ENCODE assay signal across 1 cellular context in the genomic region with DNA sequence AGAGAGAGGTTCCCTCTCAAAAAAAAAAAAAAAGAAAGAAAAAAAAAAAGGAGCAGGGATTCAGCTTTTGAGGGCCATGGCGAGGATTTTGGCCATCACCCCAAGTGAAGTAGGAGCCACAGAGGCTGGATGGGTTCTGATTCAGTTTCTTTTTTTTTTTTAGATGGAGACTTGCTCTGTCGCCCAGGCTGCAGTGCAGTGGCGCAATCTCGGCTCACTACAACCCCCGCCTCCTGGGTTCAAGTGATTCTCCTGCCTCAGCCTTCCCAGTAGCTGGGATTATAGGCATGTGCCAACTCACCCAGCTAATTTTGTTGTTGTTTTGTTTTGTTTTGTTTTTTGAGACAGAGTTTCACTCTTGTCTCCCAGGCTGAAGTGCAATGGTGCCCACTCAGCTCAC.
TF ChIP-seq lines count a peak whose summit lies in the region.

No MANE protein-coding gene starts in this region.

TF ChIP-seq in K562, 482 proteins besides CTCF, POLR2A, EP300 and RAD21:
- peak; percentile 65 for TF ChIP-seq CEBPB (tag; IDR thresholded peaks at IDR 0.05)
